ENCODE assay signal across 30 cellular contexts in genomic region chr2:222998459-222998858, GRCh38. TPM values are rescaled to one million over a fixed set of nuclear protein-coding genes. Genes with fewer than 3 reads are reported as not detected.
A peak's percentile ranks its signal among the peaks of the same experiment; 100 is the strongest.
DNase-seq lines count a peak whose midpoint lies in the region; ATAC-seq and TF ChIP-seq lines count a peak whose summit lies in the region.
"Had no signal": no experiment of that assay in that cellular context is flagged by ENCODE, and none has a peak within 500 bp of the region (broad histone marks: within the 10 kb centered on the region; RNA-seq: fewer than 3 reads in every experiment).

No MANE protein-coding gene starts in this region.

- POLR2A ChIA-PET in CD8-positive, alpha-beta memory T cell (lab: Charles Lee): no interaction called here

- no peak overlapping the region for H3K27ac Mint-ChIP-seq in stimulated activated naive B cell treated with anti-CD40 and anti-IgM and Interleukin-4, amounts not matched to agents 10 μg/mL and 1 μg/mL and 100 μg/mL, for 72 hours
- peak overlapping the region in 1 of 8 donors; percentile 11 for H3K27ac Mint-ChIP-seq in CD8-positive, alpha-beta memory T cell
- H3K27ac Mint-ChIP-seq: activated CD4-positive, alpha-beta T cell treated with anti-CD3 and anti-CD28 coated beads, Interleukin-2, amount 10 ng/mL, durations not matched to agents 24 days and 14 days; activated naive CD8-positive, alpha-beta T cell treated with anti-CD3 and anti-CD28 coated beads, Interleukin-2, amount 50 U/mL, for 24 hours; dendritic cell treated with granulocyte-macrophage colony-stimulating factor and Interleukin-4, amounts not matched to agents 40 ng/mL and 50 ng/mL, for 4 days; neural progenitor cell had no signal

- H3K27ac ChIP-seq in CD8-positive, alpha-beta memory T cell (ENCODE audit: low read depth, low read length): no peak overlapping the region
- H3K27ac ChIP-seq: BLaER1, neural progenitor cell, parathyroid adenoma, transverse colon, WERI-Rb-1 had no signal

- ATAC-seq in GM18858 (IDR thresholded peaks at IDR 0.05; ENCODE audit: unreplicated experiment): peak; percentile 76
- peak; percentile 85 for ATAC-seq in GM21576 (IDR thresholded peaks at IDR 0.05; ENCODE audit: unreplicated experiment)
- ATAC-seq in HG03159 (IDR thresholded peaks at IDR 0.05; ENCODE audit: unreplicated experiment): peak; percentile 73
- peak; percentile 39 to 51 for ATAC-seq in stimulated activated naive B cell treated with anti-CD40 and anti-IgM and Interleukin-4, amounts not matched to agents 10 μg/mL and 1 μg/mL and 100 μg/mL, for 72 hours (replicated peaks)
- ATAC-seq: activated naive CD8-positive, alpha-beta T cell treated with anti-CD3 and anti-CD28 coated beads, Interleukin-2, amount 50 U/mL, for 24 hours; left lobe of liver; Panc1; right cardiac atrium had no signal

- H3K27me3 Mint-ChIP-seq in stimulated activated naive B cell treated with anti-CD40 and anti-IgM and Interleukin-4, amounts not matched to agents 10 μg/mL and 1 μg/mL and 100 μg/mL, for 72 hours: peaks cover 16 to 35% of the 10 kb centered on the region in 2 donors
- H3K27me3 Mint-ChIP-seq in CD8-positive, alpha-beta memory T cell: peaks cover 7 to 23% of the 10 kb centered on the region in 2 donors

- no peaks in the 10 kb centered on the region for H3K36me3 ChIP-seq in CD8-positive, alpha-beta memory T cell (ENCODE audit: insufficient read depth, low read length)
- H3K36me3 ChIP-seq: BLaER1, neural progenitor cell, transverse colon, WERI-Rb-1 had no signal

- peaks cover 0 to 6% of the 10 kb centered on the region in 2 donors for H3K4me1 Mint-ChIP-seq in stimulated activated naive B cell treated with anti-CD40 and anti-IgM and Interleukin-4, amounts not matched to agents 10 μg/mL and 1 μg/mL and 100 μg/mL, for 72 hours
- H3K4me1 Mint-ChIP-seq in CD8-positive, alpha-beta memory T cell: no peaks in the 10 kb centered on the region
- H3K4me1 Mint-ChIP-seq: activated CD4-positive, alpha-beta T cell treated with anti-CD3 and anti-CD28 coated beads, Interleukin-2, amount 10 ng/mL, durations not matched to agents 24 days and 14 days; activated naive CD8-positive, alpha-beta T cell treated with anti-CD3 and anti-CD28 coated beads, Interleukin-2, amount 50 U/mL, for 24 hours had no signal

- no peak for TF ChIP-seq CTCF in foreskin fibroblast (IDR thresholded peaks at IDR 0.05; ENCODE audit: low read depth, low read length)

- no peaks in the 10 kb centered on the region for H3K9me3 ChIP-seq in CD8-positive, alpha-beta memory T cell (ENCODE audit: low read length)
- H3K9me3 ChIP-seq: transverse colon had no signal

- no peak overlapping the region for H3K4me3 ChIP-seq in CD8-positive, alpha-beta memory T cell (ENCODE audit: low read length)
- H3K4me3 ChIP-seq in foreskin fibroblast (ENCODE audit: low read depth in 1 of 2, low read length in 2 of 2): no peak overlapping the region
- H3K4me3 ChIP-seq: BLaER1, neural progenitor cell, transverse colon had no signal

- H3K9me3 Mint-ChIP-seq in stimulated activated naive B cell treated with anti-CD40 and anti-IgM and Interleukin-4, amounts not matched to agents 10 μg/mL and 1 μg/mL and 100 μg/mL, for 72 hours: peaks cover 0 to 1% of the 10 kb centered on the region in 2 donors
- peaks cover 0 to 3% (median 0%) of the 10 kb centered on the region in 5 donors for H3K9me3 Mint-ChIP-seq in CD8-positive, alpha-beta memory T cell
- H3K9me3 Mint-ChIP-seq: activated CD4-positive, alpha-beta T cell treated with anti-CD3 and anti-CD28 coated beads, Interleukin-2, amount 10 ng/mL, durations not matched to agents 24 days and 14 days; activated naive CD8-positive, alpha-beta T cell treated with anti-CD3 and anti-CD28 coated beads, Interleukin-2, amount 50 U/mL, for 24 hours; dendritic cell treated with granulocyte-macrophage colony-stimulating factor and Interleukin-4, amounts not matched to agents 40 ng/mL and 50 ng/mL, for 4 days; neural progenitor cell had no signal

- no peaks in the 10 kb centered on the region for H3K36me3 Mint-ChIP-seq in stimulated activated naive B cell treated with anti-CD40 and anti-IgM and Interleukin-4, amounts not matched to agents 10 μg/mL and 1 μg/mL and 100 μg/mL, for 72 hours
- H3K36me3 Mint-ChIP-seq in CD8-positive, alpha-beta memory T cell: no peaks in the 10 kb centered on the region
- H3K36me3 Mint-ChIP-seq: neural progenitor cell had no signal

- H3K4me1 ChIP-seq in CD8-positive, alpha-beta memory T cell (ENCODE audit: insufficient read depth, low read length): no peaks in the 10 kb centered on the region
- H3K4me1 ChIP-seq: BLaER1, neural progenitor cell, parathyroid adenoma had no signal

- CTCF ChIA-PET in CD8-positive, alpha-beta memory T cell (lab: Charles Lee): no interaction called here

- H3K27me3 ChIP-seq in CD8-positive, alpha-beta memory T cell (ENCODE audit: insufficient read depth, low read length, poor library complexity, severe bottlenecking): no peaks in the 10 kb centered on the region
- H3K27me3 ChIP-seq: neural progenitor cell, transverse colon had no signal

- DNase-seq in stimulated activated naive B cell treated with anti-CD40 and anti-IgM and Interleukin-4, amounts not matched to agents 10 μg/mL and 1 μg/mL and 100 μg/mL, for 72 hours: no peak
- DNase-seq in NCI-H226 (no peak), foreskin fibroblast (no peak)
- no peak for DNase-seq in CD8-positive, alpha-beta memory T cell
- DNase-seq: activated CD4-positive, alpha-beta T cell treated with anti-CD3 and anti-CD28 coated beads, Interleukin-2, amount 10 ng/mL, durations not matched to agents 24 days and 14 days; activated naive CD8-positive, alpha-beta T cell treated with anti-CD3 and anti-CD28 coated beads, Interleukin-2, amount 50 U/mL, for 24 hours; activated T-cell treated with anti-CD3 and anti-CD28 coated beads, Interleukin-2, amount 50 U/mL, for 48 hours; Calu3; central memory CD4-positive, alpha-beta T cell; mesenchymal stem cell; NCI-H1092; NCI-H1694 treated with DMSO at 0.1 percent for 48 hours; NCI-H524 treated with DMSO at 0.1 percent for 48 hours; right cardiac atrium; SHP77; stimulated activated CD4-positive, alpha-beta T cell treated with anti-CD3 and anti-CD28 coated beads, Interleukin-2, amount 100 ng/mL, for 24 hours; SW 1271; T1000; transverse colon; WERI-Rb-1 had no signal

- no peak overlapping the region for H3K4me3 Mint-ChIP-seq in stimulated activated naive B cell treated with anti-CD40 and anti-IgM and Interleukin-4, amounts not matched to agents 10 μg/mL and 1 μg/mL and 100 μg/mL, for 72 hours
- H3K4me3 Mint-ChIP-seq in CD8-positive, alpha-beta memory T cell: no peak overlapping the region
- H3K4me3 Mint-ChIP-seq: activated CD4-positive, alpha-beta T cell treated with anti-CD3 and anti-CD28 coated beads, Interleukin-2, amount 10 ng/mL, durations not matched to agents 24 days and 14 days; activated naive CD8-positive, alpha-beta T cell treated with anti-CD3 and anti-CD28 coated beads, Interleukin-2, amount 50 U/mL, for 24 hours; dendritic cell treated with granulocyte-macrophage colony-stimulating factor and Interleukin-4, amounts not matched to agents 40 ng/mL and 50 ng/mL, for 4 days; neural progenitor cell had no signal

RNA-seq across cellular contexts. Expression of gene KCNE4, which starts 53.5 kb away (rescaled TPM):
- not detected for total RNA-seq in CD8-positive, alpha-beta memory T cell
- not detected for polyA plus RNA-seq in CD8-positive, alpha-beta memory T cell
- total RNA-seq: activated CD4-positive, alpha-beta T cell treated with anti-CD3 and anti-CD28 coated beads, Interleukin-2, amount 10 ng/mL, durations not matched to agents 24 days and 14 days; activated CD8-positive, alpha-beta memory T cell treated with anti-CD3 and anti-CD28 coated beads for 36 hours; Calu3 had no signal
